Comparison of ENCODE assay signal across 2 cellular contexts in the genomic region with DNA sequence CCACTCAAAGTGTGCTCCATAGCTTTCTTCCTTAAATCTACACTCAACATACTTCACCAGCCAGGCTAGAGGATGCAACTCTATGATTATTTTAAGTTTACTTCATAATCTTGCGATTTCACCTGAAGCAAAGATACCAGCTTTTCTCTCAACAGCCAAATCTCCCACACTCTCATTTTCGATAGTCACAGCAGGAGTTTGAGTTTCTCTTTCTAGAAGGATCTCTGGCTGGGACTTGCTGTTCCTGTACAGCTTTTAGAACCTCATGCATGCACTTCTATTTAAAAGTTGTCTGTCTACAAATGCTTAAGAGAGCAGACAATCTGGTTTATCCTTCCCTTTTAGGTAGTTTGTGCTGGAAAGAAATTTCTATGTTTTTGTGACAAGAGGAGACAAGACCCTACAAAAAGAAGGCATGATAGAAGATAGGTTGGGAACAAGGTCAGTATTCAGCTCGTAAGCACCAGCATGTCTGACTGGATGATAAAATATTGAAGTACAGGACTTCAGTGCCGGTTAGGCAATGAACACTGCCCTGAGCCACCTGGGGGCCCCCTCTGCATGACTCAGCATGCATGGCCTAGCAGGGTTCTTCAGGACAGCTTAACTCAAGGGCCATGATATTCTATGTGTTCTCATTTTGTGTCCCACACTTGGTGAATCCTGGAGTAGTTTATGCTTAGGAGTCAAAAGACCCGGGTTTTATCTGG.
TF ChIP-seq lines count a peak whose summit lies in the region.

No MANE protein-coding gene starts in this region.

TF ChIP-seq in GM12878, 131 proteins besides CTCF, POLR2A, EP300 and RAD21:
- TF ChIP-seq CUX1 (IDR thresholded peaks at IDR 0.05; ENCODE audit: insufficient replicate concordance, low read depth, low read length) (no peak), RELA (IDR thresholded peaks at IDR 0.05; ENCODE audit: borderline replicate concordance, partially characterized antibody) (no peak), GATAD2B (conservative IDR thresholded peaks at IDR 0.05; ENCODE audit: low read depth) (no peak), EED (IDR thresholded peaks at IDR 0.05; ENCODE audit: low read depth) (0 out of 2 replicates have a peak, but pooled peaks have one; percentile 12), BACH1 (IDR thresholded peaks at IDR 0.05; ENCODE audit: borderline replicate concordance) (peak; percentile 95; the same call in 1 of the 2 replicates), EGR1 (IDR thresholded peaks at IDR 0.05; ENCODE audit: borderline replicate concordance in 1 of 2, low read depth in 2 of 2, low read length in 2 of 2) (no peak), SMC3 (IDR thresholded peaks at IDR 0.05; ENCODE audit: borderline replicate concordance, low read length) (peak; percentile 62; the same call in 1 of the 2 replicates), FOXM1 (IDR thresholded peaks at IDR 0.05; ENCODE audit: low read depth, low read length) (no peak), MYC (IDR thresholded peaks at IDR 0.05; ENCODE audit: insufficient read depth, insufficient read length, insufficient replicate concordance, low read length, severe bottlenecking) (no peak), JUND (IDR thresholded peaks at IDR 0.05; ENCODE audit: low read depth, low read length) (no peak), CREB1 (IDR thresholded peaks at IDR 0.05; ENCODE audit: low read depth) (peak; percentile 4; the same call in 1 of the 2 replicates), NFIC (IDR thresholded peaks at IDR 0.05; ENCODE audit: low read depth, low read length) (peak; percentile 30; the same call in 1 of the 2 replicates)
- TF ChIP-seq, protein P1, sequence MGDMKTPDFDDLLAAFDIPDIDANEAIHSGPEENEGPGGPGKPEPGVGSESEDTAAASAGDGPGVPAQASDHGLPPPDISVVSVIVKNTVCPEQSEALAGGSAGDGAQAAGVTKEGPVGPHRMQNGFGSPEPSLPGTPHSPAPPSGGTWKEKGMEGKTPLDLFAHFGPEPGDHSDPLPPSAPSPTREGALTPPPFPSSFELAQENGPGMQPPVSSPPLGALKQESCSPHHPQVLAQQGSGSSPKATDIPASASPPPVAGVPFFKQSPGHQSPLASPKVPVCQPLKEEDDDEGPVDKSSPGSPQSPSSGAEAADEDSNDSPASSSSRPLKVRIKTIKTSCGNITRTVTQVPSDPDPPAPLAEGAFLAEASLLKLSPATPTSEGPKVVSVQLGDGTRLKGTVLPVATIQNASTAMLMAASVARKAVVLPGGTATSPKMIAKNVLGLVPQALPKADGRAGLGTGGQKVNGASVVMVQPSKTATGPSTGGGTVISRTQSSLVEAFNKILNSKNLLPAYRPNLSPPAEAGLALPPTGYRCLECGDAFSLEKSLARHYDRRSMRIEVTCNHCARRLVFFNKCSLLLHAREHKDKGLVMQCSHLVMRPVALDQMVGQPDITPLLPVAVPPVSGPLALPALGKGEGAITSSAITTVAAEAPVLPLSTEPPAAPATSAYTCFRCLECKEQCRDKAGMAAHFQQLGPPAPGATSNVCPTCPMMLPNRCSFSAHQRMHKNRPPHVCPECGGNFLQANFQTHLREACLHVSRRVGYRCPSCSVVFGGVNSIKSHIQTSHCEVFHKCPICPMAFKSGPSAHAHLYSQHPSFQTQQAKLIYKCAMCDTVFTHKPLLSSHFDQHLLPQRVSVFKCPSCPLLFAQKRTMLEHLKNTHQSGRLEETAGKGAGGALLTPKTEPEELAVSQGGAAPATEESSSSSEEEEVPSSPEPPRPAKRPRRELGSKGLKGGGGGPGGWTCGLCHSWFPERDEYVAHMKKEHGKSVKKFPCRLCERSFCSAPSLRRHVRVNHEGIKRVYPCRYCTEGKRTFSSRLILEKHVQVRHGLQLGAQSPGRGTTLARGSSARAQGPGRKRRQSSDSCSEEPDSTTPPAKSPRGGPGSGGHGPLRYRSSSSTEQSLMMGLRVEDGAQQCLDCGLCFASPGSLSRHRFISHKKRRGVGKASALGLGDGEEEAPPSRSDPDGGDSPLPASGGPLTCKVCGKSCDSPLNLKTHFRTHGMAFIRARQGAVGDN (IDR thresholded peaks at IDR 0.05): peak; percentile 65
TF ChIP-seq in GM12878: peak in this region for 6.

TF ChIP-seq in WTC11, 78 proteins besides CTCF, POLR2A, EP300 and RAD21 (continued from another document):
- TF ChIP-seq ZBTB43 (CRISPR knock-in tag; IDR thresholded peaks at IDR 0.05) (no peak), ZNF671 (CRISPR knock-in tag; IDR thresholded peaks at IDR 0.05) (no peak), GABPB1 (CRISPR knock-in tag; IDR thresholded peaks at IDR 0.05) (no peak), FOXP1 (CRISPR knock-in tag; IDR thresholded peaks at IDR 0.05; ENCODE audit: borderline replicate concordance) (no peak), IRF2 (CRISPR knock-in tag; IDR thresholded peaks at IDR 0.05; ENCODE audit: borderline replicate concordance, low read depth) (no peak), NFATC4 (CRISPR knock-in tag; IDR thresholded peaks at IDR 0.05) (no peak), ATF1 (CRISPR knock-in tag; IDR thresholded peaks at IDR 0.05) (no peak), ATF3 (CRISPR knock-in tag; conservative IDR thresholded peaks at IDR 0.05) (no peak), OVOL2 (CRISPR knock-in tag; IDR thresholded peaks at IDR 0.05; ENCODE audit: borderline replicate concordance) (no peak), TEAD1 (CRISPR knock-in tag; IDR thresholded peaks at IDR 0.05) (no peak)
- TF ChIP-seq, protein P2, sequence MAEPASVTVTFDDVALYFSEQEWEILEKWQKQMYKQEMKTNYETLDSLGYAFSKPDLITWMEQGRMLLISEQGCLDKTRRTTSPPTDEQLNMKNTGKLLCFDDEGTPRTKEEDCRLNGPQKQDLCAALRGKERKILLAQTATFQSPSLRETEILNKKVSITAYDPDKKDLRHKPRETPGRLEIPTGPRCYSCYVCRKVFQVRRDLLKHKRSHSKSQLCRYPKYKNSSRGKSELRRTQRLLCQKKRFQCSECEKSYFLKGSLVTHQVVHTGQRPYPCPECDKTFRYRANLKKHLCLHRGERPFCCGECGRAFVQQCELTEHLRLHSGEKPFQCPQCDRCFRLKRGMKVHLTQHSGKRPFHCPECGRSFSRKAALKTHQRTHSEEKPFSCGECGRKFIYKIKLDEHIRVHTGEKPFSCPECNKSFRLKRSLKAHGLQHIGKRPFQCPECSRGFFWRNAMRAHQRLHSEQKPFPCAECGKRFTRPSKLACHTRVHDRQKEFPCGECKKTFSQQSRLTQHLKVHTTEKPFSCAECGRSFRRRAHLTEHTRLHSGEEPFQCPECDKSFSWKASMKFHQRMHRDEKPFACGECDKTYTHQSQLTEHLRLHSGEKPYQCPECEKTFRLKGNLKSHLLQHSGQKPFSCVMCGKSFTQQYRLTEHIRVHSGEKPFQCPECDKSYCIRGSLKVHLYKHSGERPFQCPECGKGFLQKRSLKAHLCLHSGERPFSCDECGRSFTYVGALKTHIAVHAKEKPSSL (CRISPR knock-in tag; conservative IDR thresholded peaks at IDR 0.05): no peak
